13 cellular contexts compared by ENCODE assay signal in the genomic region with DNA sequence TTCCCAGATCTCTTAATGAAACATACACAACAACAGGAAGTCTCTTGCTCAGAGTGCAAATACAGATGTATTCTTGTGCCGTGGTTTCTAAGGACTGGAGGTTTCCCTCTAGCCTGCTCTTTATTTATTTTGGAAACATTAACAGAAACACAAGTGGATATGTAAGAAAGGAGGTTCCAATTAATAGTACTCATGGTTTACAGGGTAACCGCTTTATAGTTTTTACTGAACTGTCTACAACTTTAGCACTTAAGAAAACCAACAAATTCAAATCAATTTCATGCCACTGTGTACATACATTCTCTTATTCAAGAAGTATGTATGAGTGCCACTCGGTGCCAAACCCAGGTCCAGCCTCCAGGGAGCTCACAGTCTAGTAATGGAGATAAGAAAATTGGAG.
A peak's percentile ranks its signal among the peaks of the same experiment; 100 is the strongest.
DNase-seq lines count a peak whose midpoint lies in the region; ATAC-seq and TF ChIP-seq lines count a peak whose summit lies in the region.
"Had no signal": no experiment of that assay in that cellular context is flagged by ENCODE, and none has a peak within 500 bp of the region (broad histone marks: within the 10 kb centered on the region; RNA-seq: fewer than 3 reads in every experiment).

No MANE protein-coding gene starts in this region.

- no peak overlapping the region for H3K4me3 ChIP-seq in DND-41 (ENCODE audit: low read depth in 1 of 2, low read length in 2 of 2)
- no peak overlapping the region for H3K4me3 ChIP-seq in fibroblast of mammary gland (ENCODE audit: control insufficient read depth, low read depth, low read length)
- H3K4me3 ChIP-seq: Peyer's patch had no signal

- no peaks in the 10 kb centered on the region for H3K36me3 ChIP-seq in DND-41 (ENCODE audit: insufficient read depth, low read length)
- H3K36me3 ChIP-seq: Peyer's patch had no signal

- H3K27me3 ChIP-seq in DND-41 (ENCODE audit: insufficient read depth, low read length, poor library complexity): no peaks in the 10 kb centered on the region
- H3K27me3 ChIP-seq: foreskin keratinocyte, Peyer's patch had no signal

- H3K4me1 ChIP-seq in DND-41 (ENCODE audit: insufficient read depth, low read length): peaks cover 54% of the 10 kb centered on the region
- H3K4me1 ChIP-seq: Peyer's patch had no signal

- H2AFZ ChIP-seq in DND-41 (ENCODE audit: low read depth, low read length): 0 out of 2 replicates have a peak overlapping the region, but pooled peaks have one; percentile 3

- ATAC-seq in DND-41 (ENCODE audit: insufficient read depth, low read depth) (peak; percentile 52), GM21717 (IDR thresholded peaks at IDR 0.05; ENCODE audit: unreplicated experiment) (no peak), GM18519 (IDR thresholded peaks at IDR 0.05; ENCODE audit: low FRiP score, unreplicated experiment) (no peak)
- no peak for ATAC-seq in activated CD4-positive, CD25-positive, alpha-beta regulatory T cell treated with anti-CD3 and anti-CD28 coated beads, Interleukin-2, amount 50 U/mL, for 24 hours
- ATAC-seq: foreskin keratinocyte had no signal

- H3K79me2 ChIP-seq in DND-41 (ENCODE audit: insufficient read depth, low read length): no peaks in the 10 kb centered on the region

- DNase-seq in DND-41 (no peak), NCI-H748 (lab: John Stamatoyannopoulos, UW; ENCODE audit: unreplicated experiment) (peak; percentile 41), fibroblast of mammary gland (ENCODE audit: low read depth) (peak; percentile 63), renal cortical epithelial cell (ENCODE audit: low read depth) (peak; percentile 57), Ammon's horn (ENCODE audit: low spot score) (no peak)
- DNase-seq: foreskin keratinocyte, left cardiac atrium, NCI-H1930, nucleus accumbens, Peyer's patch had no signal

- H3K9ac ChIP-seq in DND-41 (ENCODE audit: low read depth, low read length): no peak overlapping the region

- TF ChIP-seq CTCF in DND-41 (IDR thresholded peaks at IDR 0.05; ENCODE audit: borderline replicate concordance, extremely low read depth, low read length, poor library complexity, severe bottlenecking) (no peak), fibroblast of mammary gland (conservative IDR thresholded peaks at IDR 0.05; ENCODE audit: control insufficient read depth, insufficient read depth, low read depth, low read length) (no peak)

- H3K27ac ChIP-seq in DND-41 (ENCODE audit: low read length): peak overlapping the region; percentile 10
- H3K27ac ChIP-seq: foreskin keratinocyte, Peyer's patch had no signal

- no peaks in the 10 kb centered on the region for H3K9me3 ChIP-seq in DND-41 (ENCODE audit: insufficient read depth, low read length, severe bottlenecking)
- H3K9me3 ChIP-seq: Peyer's patch had no signal

- no peaks in the 10 kb centered on the region for H4K20me1 ChIP-seq in DND-41 (ENCODE audit: insufficient read depth, low read length)

- no peak overlapping the region for H3K4me2 ChIP-seq in DND-41 (ENCODE audit: insufficient read depth, low read length)

Comparison
In these comparisons a context has a peak if more than half of its experiments do, and no peak if none do; other contexts are left out.
1. DNase-seq: peak in NCI-H748 (single experiment), fibroblast of mammary gland (single experiment) and renal cortical epithelial cell (single experiment); none in DND-41 (single experiment) and Ammon's horn (single experiment).